21 cellular contexts compared by ENCODE assay signal in genomic region chr2:224034027-224034426, GRCh38.
"Had no signal": no experiment of that assay in that cellular context is flagged by ENCODE, and none has a peak within 500 bp of the region (broad histone marks: within the 10 kb centered on the region; RNA-seq: fewer than 3 reads in every experiment).

No MANE protein-coding gene starts in this region.

- H3K36me3 Mint-ChIP-seq: stimulated activated naive B cell treated with anti-CD40 and anti-IgM and Interleukin-4, amounts not matched to agents 10 μg/mL and 1 μg/mL and 100 μg/mL, for 72 hours had no signal

- H3K27ac Mint-ChIP-seq: activated B cell treated with CpG ODN at 0.5 μM for 24 hours; activated CD4-positive, alpha-beta memory T cell treated with anti-CD3 and anti-CD28 coated beads, Interleukin-2, amount 10 ng/mL, durations not matched to agents 7 days and 5 days; activated naive CD4-positive, alpha-beta T cell treated with anti-CD3 and anti-CD28 coated beads, Interleukin-2, amount 10 ng/mL, durations not matched to agents 7 days and 5 days; activated T-cell treated with anti-CD3 and anti-CD28 coated beads, Interleukin-2, amount 50 U/mL, for 72 hours; stimulated activated naive B cell treated with anti-CD40 and anti-IgM and Interleukin-4, amounts not matched to agents 10 μg/mL and 1 μg/mL and 100 μg/mL, for 72 hours; T-helper 17 cell had no signal

- H3K4me3 Mint-ChIP-seq: activated B cell treated with CpG ODN at 0.5 μM for 24 hours; activated CD4-positive, alpha-beta memory T cell treated with anti-CD3 and anti-CD28 coated beads, Interleukin-2, amount 10 ng/mL, durations not matched to agents 7 days and 5 days; activated naive CD4-positive, alpha-beta T cell treated with anti-CD3 and anti-CD28 coated beads, Interleukin-2, amount 10 ng/mL, durations not matched to agents 7 days and 5 days; activated T-cell treated with anti-CD3 and anti-CD28 coated beads, Interleukin-2, amount 50 U/mL, for 72 hours; central memory CD8-positive, alpha-beta T cell; immature natural killer cell; stimulated activated naive B cell treated with anti-CD40 and anti-IgM and Interleukin-4, amounts not matched to agents 10 μg/mL and 1 μg/mL and 100 μg/mL, for 72 hours; T-helper 17 cell had no signal

- H3K9me3 Mint-ChIP-seq: activated B cell treated with CpG ODN at 0.5 μM for 24 hours; activated CD4-positive, alpha-beta memory T cell treated with anti-CD3 and anti-CD28 coated beads, Interleukin-2, amount 10 ng/mL, durations not matched to agents 7 days and 5 days; activated naive CD4-positive, alpha-beta T cell treated with anti-CD3 and anti-CD28 coated beads, Interleukin-2, amount 10 ng/mL, durations not matched to agents 7 days and 5 days; activated T-cell treated with anti-CD3 and anti-CD28 coated beads, Interleukin-2, amount 50 U/mL, for 72 hours; central memory CD8-positive, alpha-beta T cell; immature natural killer cell; stimulated activated naive B cell treated with anti-CD40 and anti-IgM and Interleukin-4, amounts not matched to agents 10 μg/mL and 1 μg/mL and 100 μg/mL, for 72 hours had no signal

- ATAC-seq: activated T-cell treated with anti-CD3 and anti-CD28 coated beads, Interleukin-2, amount 50 U/mL, for 72 hours; left lung; naive thymus-derived CD4-positive, alpha-beta T cell; sciatic nerve; stimulated activated naive B cell treated with anti-CD40 and anti-IgM and Interleukin-4, amounts not matched to agents 10 μg/mL and 1 μg/mL and 100 μg/mL, for 72 hours; T-helper 17 cell had no signal

- DNase-seq: activated B cell treated with CpG ODN at 0.5 μM for 24 hours; activated CD4-positive, alpha-beta memory T cell treated with anti-CD3 and anti-CD28 coated beads, Interleukin-2, amount 10 ng/mL, durations not matched to agents 7 days and 5 days; activated CD4-positive, alpha-beta T cell treated with anti-CD3 and anti-CD28 coated beads for 48 hours; activated effector memory CD4-positive, alpha-beta T cell treated with Interleukin-2 at 50 U/mL for 16 hours; activated naive CD4-positive, alpha-beta T cell treated with anti-CD3 and anti-CD28 coated beads, Interleukin-2, amount 10 ng/mL, durations not matched to agents 7 days and 5 days; activated T-cell treated with anti-CD3 and anti-CD28 coated beads, Interleukin-2, amount 50 U/mL, for 72 hours; aorta; brain microvascular endothelial cell; glutamatergic neuron; immature natural killer cell; left lung; naive thymus-derived CD4-positive, alpha-beta T cell; stimulated activated CD4-positive, alpha-beta T cell treated with anti-CD3 and anti-CD28 coated beads, Interleukin-2, amount 100 ng/mL, for 48 hours; stimulated activated CD8-positive, alpha-beta memory T cell treated with anti-CD3 and anti-CD28 coated beads, Interleukin-4, amount 100 ng/mL, for 48 hours; stimulated activated naive B cell treated with anti-CD40 and anti-IgM and Interleukin-4, amounts not matched to agents 10 μg/mL and 1 μg/mL and 100 μg/mL, for 72 hours; T-helper 17 cell; testis; trophoblast cell; uterus had no signal
